ENCODE assay signal across 26 cellular contexts in the genomic region with DNA sequence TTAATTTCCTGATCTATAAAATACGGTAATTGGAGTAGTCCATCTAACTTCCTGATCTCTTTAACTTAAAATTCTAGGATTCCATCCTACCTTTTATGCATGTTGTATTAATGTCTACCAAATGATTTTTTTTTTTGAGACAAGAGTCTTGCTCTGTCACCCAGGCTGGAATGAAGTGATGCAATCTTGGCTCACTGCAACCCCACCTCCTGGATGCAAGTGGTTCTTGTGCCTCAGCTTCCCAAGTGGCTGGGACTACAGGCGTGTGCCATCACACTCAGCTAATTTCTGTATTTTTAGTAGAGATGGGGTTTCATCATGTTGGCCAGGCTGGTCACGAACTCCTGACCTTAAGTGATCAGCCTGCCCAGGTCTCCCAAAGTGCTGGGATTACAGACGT. TPM values are rescaled to one million over a fixed set of nuclear protein-coding genes. Genes with fewer than 3 reads are reported as not detected.
A peak's percentile ranks its signal among the peaks of the same experiment; 100 is the strongest.
DNase-seq lines count a peak whose midpoint lies in the region; ATAC-seq and TF ChIP-seq lines count a peak whose summit lies in the region.
"Had no signal": no experiment of that assay in that cellular context is flagged by ENCODE, and none has a peak within 500 bp of the region (broad histone marks: within the 10 kb centered on the region; RNA-seq: fewer than 3 reads in every experiment).

No MANE protein-coding gene starts in this region.

- peak overlapping the region; percentile 33 for H3K27ac Mint-ChIP-seq in activated CD4-positive, alpha-beta memory T cell treated with anti-CD3 and anti-CD28 coated beads for 36 hours
- no peak overlapping the region for H3K27ac Mint-ChIP-seq in activated CD4-positive, alpha-beta memory T cell treated with anti-CD3 and anti-CD28 coated beads, Interleukin-2, amount 10 ng/mL, durations not matched to agents 7 days and 5 days
- H3K27ac Mint-ChIP-seq in Calu3 (ENCODE audit: unreplicated experiment): peak overlapping the region; percentile 33
- H3K27ac Mint-ChIP-seq in activated naive CD8-positive, alpha-beta T cell treated with anti-CD3 and anti-CD28 coated beads, Interleukin-2, amount 50 U/mL, for 24 hours: peak overlapping the region; percentile 42
- peak overlapping the region in 7 of 9 donors; percentile 38 to 87 (median 69) for H3K27ac Mint-ChIP-seq in naive thymus-derived CD4-positive, alpha-beta T cell
- H3K27ac Mint-ChIP-seq: activated T-helper 1 cell treated with anti-CD3 and anti-CD28 coated beads, Interleukin-12 subunit alpha, Interleukin-12 subunit beta, Interleukin-2, Interleukin-4 antibody, amounts not matched to agents 30 ng/mL and 10 ng/mL and 1 ng/mL, durations not matched to agents 14 hours and 24 hours and 36 hours had no signal

- peaks cover 39% of the 10 kb centered on the region for H3K36me3 Mint-ChIP-seq in activated CD4-positive, alpha-beta memory T cell treated with anti-CD3 and anti-CD28 coated beads for 36 hours
- H3K36me3 Mint-ChIP-seq in activated CD4-positive, alpha-beta memory T cell treated with anti-CD3 and anti-CD28 coated beads, Interleukin-2, amount 10 ng/mL, durations not matched to agents 7 days and 5 days (ENCODE audit: low read depth): peaks cover 56% of the 10 kb centered on the region
- peaks cover 28% of the 10 kb centered on the region for H3K36me3 Mint-ChIP-seq in Calu3 (ENCODE audit: insufficient read depth, unreplicated experiment)
- H3K36me3 Mint-ChIP-seq in activated naive CD8-positive, alpha-beta T cell treated with anti-CD3 and anti-CD28 coated beads, Interleukin-2, amount 50 U/mL, for 24 hours (ENCODE audit: low read depth): peaks cover 52% of the 10 kb centered on the region
- peaks cover 16 to 63% (median 52%) of the 10 kb centered on the region in 5 donors for H3K36me3 Mint-ChIP-seq in naive thymus-derived CD4-positive, alpha-beta T cell

- POLR2A ChIA-PET in activated CD4-positive, alpha-beta memory T cell treated with anti-CD3 and anti-CD28 coated beads for 36 hours (lab: Charles Lee): interaction anchor here (0.7 kb wide), 1 partner anchor 1625 kb away, joined by 3 read pairs; no protein-coding TSS in a partner anchor
- POLR2A ChIA-PET in activated CD4-positive, alpha-beta memory T cell treated with anti-CD3 and anti-CD28 coated beads, Interleukin-2, amount 10 ng/mL, durations not matched to agents 7 days and 5 days (lab: Charles Lee): interaction anchor here (1.0 to 1.6 kb wide), 2 partner anchors 37 to 48 kb away, joined by 4 to 5 read pairs; partner anchors contain the start of gene CFAP36
- POLR2A ChIA-PET in naive thymus-derived CD4-positive, alpha-beta T cell (lab: Charles Lee): no interaction called here

- H3K9me3 Mint-ChIP-seq in activated CD4-positive, alpha-beta memory T cell treated with anti-CD3 and anti-CD28 coated beads for 36 hours: no peaks in the 10 kb centered on the region
- H3K9me3 Mint-ChIP-seq in activated CD4-positive, alpha-beta memory T cell treated with anti-CD3 and anti-CD28 coated beads, Interleukin-2, amount 10 ng/mL, durations not matched to agents 7 days and 5 days: peaks cover 5% of the 10 kb centered on the region
- H3K9me3 Mint-ChIP-seq in Calu3 (ENCODE audit: low read depth, unreplicated experiment): peaks cover 2% of the 10 kb centered on the region
- peaks cover 2% of the 10 kb centered on the region for H3K9me3 Mint-ChIP-seq in activated naive CD8-positive, alpha-beta T cell treated with anti-CD3 and anti-CD28 coated beads, Interleukin-2, amount 50 U/mL, for 24 hours
- peaks cover 0 to 6% (median 2%) of the 10 kb centered on the region in 11 donors for H3K9me3 Mint-ChIP-seq in naive thymus-derived CD4-positive, alpha-beta T cell
- H3K9me3 Mint-ChIP-seq: activated T-helper 1 cell treated with anti-CD3 and anti-CD28 coated beads, Interleukin-12 subunit alpha, Interleukin-12 subunit beta, Interleukin-2, Interleukin-4 antibody, amounts not matched to agents 30 ng/mL and 10 ng/mL and 1 ng/mL, durations not matched to agents 14 hours and 24 hours and 36 hours had no signal

- TF ChIP-seq CTCF in Calu3 (IDR thresholded peaks at IDR 0.05; ENCODE audit: unreplicated experiment): no peak

- peaks cover 9% of the 10 kb centered on the region for H3K4me1 Mint-ChIP-seq in activated CD4-positive, alpha-beta memory T cell treated with anti-CD3 and anti-CD28 coated beads for 36 hours (ENCODE audit: low read depth)
- H3K4me1 Mint-ChIP-seq in activated CD4-positive, alpha-beta memory T cell treated with anti-CD3 and anti-CD28 coated beads, Interleukin-2, amount 10 ng/mL, durations not matched to agents 7 days and 5 days: peaks cover 2% of the 10 kb centered on the region
- H3K4me1 Mint-ChIP-seq in Calu3 (ENCODE audit: low read depth, unreplicated experiment): no peaks in the 10 kb centered on the region
- peaks cover 18% of the 10 kb centered on the region for H3K4me1 Mint-ChIP-seq in activated naive CD8-positive, alpha-beta T cell treated with anti-CD3 and anti-CD28 coated beads, Interleukin-2, amount 50 U/mL, for 24 hours
- H3K4me1 Mint-ChIP-seq in naive thymus-derived CD4-positive, alpha-beta T cell: peaks cover 10 to 46% (median 36%) of the 10 kb centered on the region in 7 donors
- H3K4me1 Mint-ChIP-seq: brain, naive B cell had no signal

- no peaks in the 10 kb centered on the region for H3K27me3 Mint-ChIP-seq in activated CD4-positive, alpha-beta memory T cell treated with anti-CD3 and anti-CD28 coated beads for 36 hours
- H3K27me3 Mint-ChIP-seq in activated CD4-positive, alpha-beta memory T cell treated with anti-CD3 and anti-CD28 coated beads, Interleukin-2, amount 10 ng/mL, durations not matched to agents 7 days and 5 days: no peaks in the 10 kb centered on the region
- no peaks in the 10 kb centered on the region for H3K27me3 Mint-ChIP-seq in Calu3 (ENCODE audit: unreplicated experiment)
- H3K27me3 Mint-ChIP-seq in activated naive CD8-positive, alpha-beta T cell treated with anti-CD3 and anti-CD28 coated beads, Interleukin-2, amount 50 U/mL, for 24 hours: no peaks in the 10 kb centered on the region
- no peaks in the 10 kb centered on the region for H3K27me3 Mint-ChIP-seq in naive thymus-derived CD4-positive, alpha-beta T cell
- H3K27me3 Mint-ChIP-seq: brain, naive B cell had no signal

- H3K4me3 ChIP-seq in naive thymus-derived CD4-positive, alpha-beta T cell (ENCODE audit: low read length): no peak overlapping the region
- H3K4me3 ChIP-seq: coronary artery, GM12878, Peyer's patch, right atrium auricular region had no signal

- peaks cover 8 to 35% (median 16%) of the 10 kb centered on the region in 3 experiments for H3K36me3 ChIP-seq in naive thymus-derived CD4-positive, alpha-beta T cell (ENCODE audit: control insufficient read depth in 2 of 3, insufficient read depth in 3 of 3, low read length in 3 of 3)

- CTCF ChIA-PET in activated CD4-positive, alpha-beta memory T cell treated with anti-CD3 and anti-CD28 coated beads for 36 hours (lab: Charles Lee): interaction anchor here (1.8 kb wide), 1 partner anchor 11 kb away, joined by 4 read pairs; no protein-coding TSS in a partner anchor
- CTCF ChIA-PET in activated CD4-positive, alpha-beta memory T cell treated with anti-CD3 and anti-CD28 coated beads, Interleukin-2, amount 10 ng/mL, durations not matched to agents 7 days and 5 days (lab: Charles Lee): no interaction called here
- CTCF ChIA-PET in Calu3 (lab: Charles Lee): no interaction called here
- CTCF ChIA-PET in naive thymus-derived CD4-positive, alpha-beta T cell (lab: Charles Lee): interaction anchor here (0.6 kb wide), 1 partner anchor 378 kb away, joined by 4 read pairs; no protein-coding TSS in a partner anchor

- H3K4me3 Mint-ChIP-seq in activated CD4-positive, alpha-beta memory T cell treated with anti-CD3 and anti-CD28 coated beads for 36 hours: no peak overlapping the region
- no peak overlapping the region for H3K4me3 Mint-ChIP-seq in activated CD4-positive, alpha-beta memory T cell treated with anti-CD3 and anti-CD28 coated beads, Interleukin-2, amount 10 ng/mL, durations not matched to agents 7 days and 5 days
- H3K4me3 Mint-ChIP-seq in Calu3 (ENCODE audit: low read depth, unreplicated experiment): no peak overlapping the region
- no peak overlapping the region for H3K4me3 Mint-ChIP-seq in activated naive CD8-positive, alpha-beta T cell treated with anti-CD3 and anti-CD28 coated beads, Interleukin-2, amount 50 U/mL, for 24 hours
- H3K4me3 Mint-ChIP-seq in naive thymus-derived CD4-positive, alpha-beta T cell: peak overlapping the region in 5 of 10 donors; percentile 26 to 54 (median 33)
- H3K4me3 Mint-ChIP-seq: activated T-helper 1 cell treated with anti-CD3 and anti-CD28 coated beads, Interleukin-12 subunit alpha, Interleukin-12 subunit beta, Interleukin-2, Interleukin-4 antibody, amounts not matched to agents 30 ng/mL and 10 ng/mL and 1 ng/mL, durations not matched to agents 14 hours and 24 hours and 36 hours; brain had no signal

- intact Hi-C loops in activated CD4-positive, alpha-beta memory T cell treated with anti-CD3 and anti-CD28 coated beads for 36 hours (cut with micrococcal nuclease): no loop called here
- intact Hi-C loops in Calu3 (cut with micrococcal nuclease; ENCODE audit: unreplicated experiment): no loop called here
- intact Hi-C loops in naive thymus-derived CD4-positive, alpha-beta T cell (cut with micrococcal nuclease): no loop called here

- peaks cover 10 to 17% of the 10 kb centered on the region in 2 donors for H3K4me1 ChIP-seq in naive thymus-derived CD4-positive, alpha-beta T cell (ENCODE audit: control insufficient read depth in 2 of 2, insufficient read depth in 2 of 2, low read length in 2 of 2)
- H3K4me1 ChIP-seq: Peyer's patch, right atrium auricular region had no signal

- H3K27me3 ChIP-seq in naive thymus-derived CD4-positive, alpha-beta T cell (ENCODE audit: control insufficient read depth in 2 of 2, insufficient read depth in 2 of 2, low read length in 2 of 2): no peaks in the 10 kb centered on the region
- H3K27me3 ChIP-seq: Peyer's patch, right atrium auricular region had no signal

- no peak for ATAC-seq in activated naive CD8-positive, alpha-beta T cell treated with anti-CD3 and anti-CD28 coated beads, Interleukin-2, amount 50 U/mL, for 24 hours
- ATAC-seq in naive thymus-derived CD4-positive, alpha-beta T cell: no peak
- ATAC-seq: GM12878, left ventricle myocardium superior had no signal

- no peak overlapping the region for H3K27ac ChIP-seq in naive thymus-derived CD4-positive, alpha-beta T cell (ENCODE audit: low read depth, low read length)
- H3K27ac ChIP-seq: coronary artery, Peyer's patch, right atrium auricular region had no signal

- H3K9me3 ChIP-seq in naive thymus-derived CD4-positive, alpha-beta T cell (ENCODE audit: control insufficient read depth in 2 of 3, low read length in 3 of 3): no peaks in the 10 kb centered on the region
- H3K9me3 ChIP-seq: Peyer's patch, right atrium auricular region had no signal

- no peak for DNase-seq in activated CD4-positive, alpha-beta memory T cell treated with anti-CD3 and anti-CD28 coated beads for 36 hours
- no peak for DNase-seq in activated CD4-positive, alpha-beta memory T cell treated with anti-CD3 and anti-CD28 coated beads, Interleukin-2, amount 10 ng/mL, durations not matched to agents 7 days and 5 days
- no peak for DNase-seq in Calu3
- DNase-seq in activated naive CD8-positive, alpha-beta T cell treated with anti-CD3 and anti-CD28 coated beads, Interleukin-2, amount 50 U/mL, for 24 hours: no peak
- no peak for DNase-seq in naive thymus-derived CD4-positive, alpha-beta T cell
- no peak for DNase-seq in AG20443 (ENCODE audit: low spot score)
- no peak for DNase-seq in ureter (ENCODE audit: low spot score)
- DNase-seq in SIG-M5 (lab: John Stamatoyannopoulos, UW): no peak
- DNase-seq: 8988T; activated CD4-positive, CD25-positive, alpha-beta regulatory T cell treated with anti-CD3 and anti-CD28 coated beads, Interleukin-2, amount 50 U/mL, for 72 hours; AML-193; COR-L47; DND-41; islet precursor cell; left ventricle myocardium superior; naive B cell; NCI-H1048; NCI-H187; NCI-H524 treated with DMSO at 0.1 percent for 48 hours; Peyer's patch; trophoblast cell had no signal

- no TSS peak for BruUV-seq in Calu3 (replicated peaks; lab: Mats Ljungman, UMichigan)

RNA-seq across cellular contexts. Expression of gene CFAP36, which starts 47.8 kb away (rescaled TPM):
- 10 to 100 TPM; 37.0 to 37.2 TPM for total RNA-seq in activated CD4-positive, alpha-beta memory T cell treated with anti-CD3 and anti-CD28 coated beads for 36 hours
- 10 to 100 TPM; 29.5 to 31.8 TPM for total RNA-seq in activated CD4-positive, alpha-beta memory T cell treated with anti-CD3 and anti-CD28 coated beads, Interleukin-2, amount 10 ng/mL, durations not matched to agents 7 days and 5 days
- 29.6 and 29.8 TPM in 2 replicates for total RNA-seq in Calu3 (2022)
- total RNA-seq in naive thymus-derived CD4-positive, alpha-beta T cell: 10 to 100 TPM; 30.1 to 54.1 (median 34.6) TPM
- polyA plus RNA-seq in naive thymus-derived CD4-positive, alpha-beta T cell: 10 to 100 TPM; 30.5 to 33.9 TPM
- 37.9 TPM for total RNA-seq in ureter

RNA-seq across cellular contexts. Expression of gene PPP4R3B, which starts 50.1 kb away (rescaled TPM):
- total RNA-seq in activated CD4-positive, alpha-beta memory T cell treated with anti-CD3 and anti-CD28 coated beads for 36 hours: 10 to 100 TPM; 62.4 to 65.1 TPM
- 10 to 100 TPM; 70.7 to 75.4 TPM for total RNA-seq in activated CD4-positive, alpha-beta memory T cell treated with anti-CD3 and anti-CD28 coated beads, Interleukin-2, amount 10 ng/mL, durations not matched to agents 7 days and 5 days
- total RNA-seq in Calu3 (2022) (49.2 and 59.1 TPM in 2 replicates), ureter (64.8 TPM)
- 100 to 1,000 TPM in 2 of 5 experiments, 10 to 100 TPM in 3; 67.2 to 113 (median 88.0) TPM for total RNA-seq in naive thymus-derived CD4-positive, alpha-beta T cell
- polyA plus RNA-seq in naive thymus-derived CD4-positive, alpha-beta T cell: 10 to 100 TPM; 65.9 to 75.7 TPM

Comparison
In these comparisons a context has a peak if more than half of its experiments do, and no peak if none do; other contexts are left out.
1. CTCF ChIA-PET loops: an anchor here in activated CD4-positive, alpha-beta memory T cell treated with anti-CD3 and anti-CD28 coated beads for 36 hours (1.8 kb wide) and naive thymus-derived CD4-positive, alpha-beta T cell (0.6 kb wide); none called in activated CD4-positive, alpha-beta memory T cell treated with anti-CD3 and anti-CD28 coated beads, Interleukin-2, amount 10 ng/mL, durations not matched to agents 7 days and 5 days and Calu3.